1 cellular context compared by ENCODE assay signal in genomic region chr3:153835540-153835939, GRCh38.
TF ChIP-seq lines count a peak whose summit lies in the region.

No MANE protein-coding gene starts in this region.

TF ChIP-seq in SK-N-SH, 30 proteins besides CTCF, POLR2A, EP300 and RAD21 (continued from another document):
- no peak for TF ChIP-seq PBX3 (IDR thresholded peaks at IDR 0.05)
